8 cellular contexts compared by ENCODE assay signal in the genomic region with DNA sequence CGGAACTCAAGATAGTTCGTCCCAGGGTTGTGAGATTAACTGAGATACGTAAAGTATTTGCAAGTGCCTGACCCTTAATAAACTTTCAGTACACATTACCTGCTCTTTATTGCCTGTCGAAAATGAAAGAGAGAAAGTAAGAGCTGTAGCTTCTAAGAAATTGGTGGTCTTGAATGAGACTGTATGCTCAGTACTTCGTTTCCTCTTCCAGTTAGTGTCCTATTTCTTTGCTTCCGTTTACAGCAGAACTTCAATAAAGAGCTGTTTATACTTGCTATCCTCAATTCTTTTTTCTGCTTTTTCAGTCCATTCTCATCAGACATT. TPM values are rescaled to one million over a fixed set of nuclear protein-coding genes. Genes with fewer than 3 reads are reported as not detected.
DNase-seq lines count a peak whose midpoint lies in the region; ATAC-seq and TF ChIP-seq lines count a peak whose summit lies in the region.

No MANE protein-coding gene starts in this region.

- H3K4me3 ChIP-seq in AG10803 (ENCODE audit: low read length) (peak overlapping the region; percentile 96), tibial artery (peak overlapping the region; percentile 88 to 97)

- H3K9me3 Mint-ChIP-seq in activated CD8-positive, alpha-beta T cell treated with anti-CD3 and anti-CD28 coated beads, Interleukin-2, amount 10 ng/mL, durations not matched to agents 7 days and 5 days (ENCODE audit: insufficient read depth): no peaks in the 10 kb centered on the region

- peak overlapping the region; percentile 92 for H3K27ac Mint-ChIP-seq in activated CD8-positive, alpha-beta T cell treated with anti-CD3 and anti-CD28 coated beads, Interleukin-2, amount 10 ng/mL, durations not matched to agents 7 days and 5 days

- peaks cover 5 to 19% (median 13%) of the 10 kb centered on the region in 4 donors for H3K4me1 ChIP-seq in tibial artery

- peaks cover under 1% of the 10 kb centered on the region for H3K27me3 Mint-ChIP-seq in activated CD8-positive, alpha-beta T cell treated with anti-CD3 and anti-CD28 coated beads, Interleukin-2, amount 10 ng/mL, durations not matched to agents 7 days and 5 days (ENCODE audit: low read depth)

- peaks cover 17% of the 10 kb centered on the region for H3K36me3 Mint-ChIP-seq in activated CD8-positive, alpha-beta T cell treated with anti-CD3 and anti-CD28 coated beads, Interleukin-2, amount 10 ng/mL, durations not matched to agents 7 days and 5 days (ENCODE audit: low read depth)

- intact Hi-C loops in left colon (cut with DNase I, micrococcal nuclease) (no loop called here), tibial artery (cut with DNase I; ENCODE audit: low total_unique reads) (loop anchor here (5.0 kb wide), 1 partner anchor 115 kb away; the partner anchor contains the start of gene LOX)

- H3K36me3 ChIP-seq in tibial artery: no peaks in the 10 kb centered on the region

- H3K27me3 ChIP-seq in tibial artery: no peaks in the 10 kb centered on the region

- peak overlapping the region; percentile 74 to 77 for H3K27ac ChIP-seq in tibial artery

- TF ChIP-seq CTCF in AG10803 (conservative IDR thresholded peaks at IDR 0.05; ENCODE audit: low read length) (no peak), tibial artery (IDR thresholded peaks at IDR 0.05) (no peak)

- ATAC-seq in GM19043 (IDR thresholded peaks at IDR 0.05; ENCODE audit: low read depth, unreplicated experiment) (peak; percentile 48), HG03159 (IDR thresholded peaks at IDR 0.05; ENCODE audit: unreplicated experiment) (peak; percentile 69), left colon (peak; percentile 34)
- ATAC-seq in activated CD8-positive, alpha-beta T cell treated with anti-CD3 and anti-CD28 coated beads, Interleukin-2, amount 10 ng/mL, durations not matched to agents 7 days and 5 days: peak; percentile 38

- POLR2A ChIA-PET in activated CD8-positive, alpha-beta T cell treated with anti-CD3 and anti-CD28 coated beads, Interleukin-2, amount 10 ng/mL, durations not matched to agents 7 days and 5 days (lab: Charles Lee): interaction anchor here (0.9 to 1.1 kb wide), 2 partner anchors 92 to 115 kb away, joined by 3 read pairs; partner anchors contain the start of gene LOX

- peaks cover 25% of the 10 kb centered on the region for H3K4me1 Mint-ChIP-seq in activated CD8-positive, alpha-beta T cell treated with anti-CD3 and anti-CD28 coated beads, Interleukin-2, amount 10 ng/mL, durations not matched to agents 7 days and 5 days (ENCODE audit: low read depth)

- CTCF ChIA-PET in activated CD8-positive, alpha-beta T cell treated with anti-CD3 and anti-CD28 coated beads, Interleukin-2, amount 10 ng/mL, durations not matched to agents 7 days and 5 days (lab: Charles Lee): interaction anchor here (1.0 to 4.4 kb wide), 3 partner anchors 12 to 139 kb away, joined by 4 to 20 read pairs (median 9); no protein-coding TSS in a partner anchor

- no peaks in the 10 kb centered on the region for H3K9me3 ChIP-seq in tibial artery

- peak overlapping the region; percentile 97 for H3K4me3 Mint-ChIP-seq in activated CD8-positive, alpha-beta T cell treated with anti-CD3 and anti-CD28 coated beads, Interleukin-2, amount 10 ng/mL, durations not matched to agents 7 days and 5 days

- DNase-seq in AG10803 (ENCODE audit: low read depth) (no peak), left colon (no peak), tibial artery (no peak), globus pallidus (ENCODE audit: low spot score) (no peak), C1 segment of cervical spinal cord (lab: John Stamatoyannopoulos, UW) (no peak)
- DNase-seq in activated CD8-positive, alpha-beta T cell treated with anti-CD3 and anti-CD28 coated beads, Interleukin-2, amount 10 ng/mL, durations not matched to agents 7 days and 5 days: no peak

RNA-seq across cellular contexts. Expression of gene SRFBP1, which starts 0.5 kb away (rescaled TPM):
- 10 to 100 TPM; 10.6 TPM for total RNA-seq in activated CD8-positive, alpha-beta T cell treated with anti-CD3 and anti-CD28 coated beads, Interleukin-2, amount 10 ng/mL, durations not matched to agents 7 days and 5 days
- 1 to 10 TPM; 8.6 to 9.8 TPM for total RNA-seq in left colon
